Comparison of ENCODE assay signal across 8 cellular contexts in the genomic region with DNA sequence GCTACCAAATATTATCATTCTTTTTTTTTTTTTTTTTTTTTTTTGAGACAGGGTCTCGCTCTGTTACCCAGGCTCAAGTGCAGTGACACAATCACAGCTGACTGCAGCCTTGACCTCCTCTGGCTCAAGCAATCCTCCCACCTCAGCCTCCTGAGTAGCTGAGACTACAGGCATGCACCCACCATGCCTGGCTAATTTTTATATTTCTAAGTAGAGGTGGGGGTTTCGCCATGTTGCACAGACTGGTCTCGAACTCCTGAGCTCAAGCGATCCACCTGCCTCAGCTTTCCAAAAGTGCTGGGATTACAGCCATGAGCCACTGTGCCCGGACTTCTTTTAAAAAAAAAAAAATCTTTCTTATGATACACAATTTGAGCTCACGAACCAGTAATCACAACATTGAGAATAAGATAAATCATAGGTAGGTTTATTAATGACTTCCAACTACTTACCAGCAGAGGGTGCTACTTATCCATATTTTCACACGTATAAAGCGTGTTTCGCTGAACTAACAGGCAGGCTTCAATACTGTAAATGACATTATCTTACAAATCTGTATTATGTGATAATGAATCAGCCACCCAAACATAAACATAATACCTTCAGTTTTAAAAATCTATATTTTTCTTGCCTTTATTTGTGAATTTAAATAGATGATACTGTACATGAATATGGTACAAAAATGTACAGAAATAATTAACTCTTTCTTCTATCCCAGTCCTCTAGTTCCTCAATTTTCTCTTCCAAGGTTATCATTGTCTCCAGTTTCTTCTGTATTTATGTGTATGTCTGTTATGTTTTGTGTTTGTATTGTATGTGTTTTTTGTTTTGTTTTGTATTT. TPM values are rescaled to one million over a fixed set of nuclear protein-coding genes. Genes with fewer than 3 reads are reported as not detected.
DNase-seq lines count a peak whose midpoint lies in the region; ATAC-seq and TF ChIP-seq lines count a peak whose summit lies in the region.

No MANE protein-coding gene starts in this region.

- H3K4me3 ChIP-seq in hepatocyte = no peak overlapping the region
- H3K4me3 ChIP-seq in smooth muscle cell = no peak overlapping the region

- H3K9me3 ChIP-seq in hepatocyte (ENCODE audit: low read depth) = no peaks in the 10 kb centered on the region
- no peaks in the 10 kb centered on the region for H3K9me3 ChIP-seq in smooth muscle cell (replicated peaks; ENCODE audit: low read depth)

- WGBS in hepatocyte (ENCODE audit: low lambda C conversion rate, missing lambda C conversion rate) = 44% methylated on average over 9 of the region's 9 CpGs
- WGBS in smooth muscle cell (ENCODE audit: low lambda C conversion rate) = 41% methylated on average over 9 of the region's 9 CpGs

- H3K79me2 ChIP-seq in hepatocyte (no peaks in the 10 kb centered on the region), smooth muscle cell (ENCODE audit: low read depth) (no peaks in the 10 kb centered on the region)

- H3K4me2 ChIP-seq in hepatocyte (no peak overlapping the region), smooth muscle cell (no peak overlapping the region)

- ATAC-seq in HG03457 (IDR thresholded peaks at IDR 0.05; ENCODE audit: unreplicated experiment) = peak; percentile 47

- no peaks in the 10 kb centered on the region for H3K9me2 ChIP-seq in hepatocyte (replicated peaks; ENCODE audit: insufficient read depth)

- no peak overlapping the region for H3K9ac ChIP-seq in smooth muscle cell (ENCODE audit: low read depth)

- no peaks in the 10 kb centered on the region for H3F3A ChIP-seq in smooth muscle cell (ENCODE audit: low read depth)

- DNase-seq in AG08396 (ENCODE audit: low spot score) (peak; percentile 48), GM13976 (ENCODE audit: low spot score) (peak; percentile 65), NCI-H510A (lab: John Stamatoyannopoulos, UW) (peak; percentile 20), astrocyte of the hippocampus (ENCODE audit: low read depth, low spot score) (peak; percentile 71), hepatocyte (ENCODE audit: low spot score) (peak; percentile 72), smooth muscle cell (lab: John Stamatoyannopoulos, UW; ENCODE audit: unreplicated experiment) (no peak), occipital lobe (lab: John Stamatoyannopoulos, UW) (no peak)

- TF ChIP-seq CTCF in GM13976 (IDR thresholded peaks at IDR 0.05; ENCODE audit: borderline replicate concordance, control extremely low read depth, extremely low read depth, insufficient read depth, missing control alignments) = peak; percentile 43
- peak; percentile 71 for TF ChIP-seq CTCF in hepatocyte (IDR thresholded peaks at IDR 0.05; ENCODE audit: poor library complexity)
- TF ChIP-seq CTCF in smooth muscle cell (IDR thresholded peaks at IDR 0.05; ENCODE audit: borderline replicate concordance, insufficient read depth, poor library complexity, severe bottlenecking) = peak; percentile 70

- H3K4me1 ChIP-seq in hepatocyte (ENCODE audit: insufficient read depth) (no peaks in the 10 kb centered on the region), smooth muscle cell (ENCODE audit: low read depth) (no peaks in the 10 kb centered on the region)

- H4K20me1 ChIP-seq in hepatocyte (ENCODE audit: insufficient read depth, poor library complexity, severe bottlenecking) (no peaks in the 10 kb centered on the region), smooth muscle cell (ENCODE audit: low read depth) (no peaks in the 10 kb centered on the region)

- H2AFZ ChIP-seq in hepatocyte (no peak overlapping the region), smooth muscle cell (ENCODE audit: low read depth) (no peak overlapping the region)

- no peak overlapping the region for H3K27ac ChIP-seq in hepatocyte
- no peak overlapping the region for H3K27ac ChIP-seq in smooth muscle cell (ENCODE audit: low read depth)

- H3K36me3 ChIP-seq in hepatocyte (replicated peaks; ENCODE audit: insufficient read depth, low read depth) (no peaks in the 10 kb centered on the region), smooth muscle cell (ENCODE audit: low read depth) (no peaks in the 10 kb centered on the region)

- in situ Hi-C loops in GM13976 (cut with MboI; ENCODE audit: low sequenced_read_pairs, unreplicated experiment) = no loop called here

- H3K27me3 ChIP-seq in hepatocyte = peaks cover 4% of the 10 kb centered on the region
- H3K27me3 ChIP-seq in smooth muscle cell (ENCODE audit: low read depth) = peaks cover 4% of the 10 kb centered on the region

RNA-seq across cellular contexts. Expression of gene BCAT1, which starts 42.5 kb away (rescaled TPM):
- 72.8 and 87.1 TPM in 2 replicates for total RNA-seq in hepatocyte
- polyA plus RNA-seq in hepatocyte = 38.8 and 46.4 TPM in 2 replicates
- 174 and 200 TPM in 2 replicates for total RNA-seq in smooth muscle cell
- polyA plus RNA-seq in smooth muscle cell = 57.4 and 78.2 TPM in 2 replicates
- 45.2 TPM for total RNA-seq in occipital lobe

Comparison
In these comparisons a context has a peak if more than half of its experiments do, and no peak if none do; other contexts are left out.
1. DNase-seq: peak in AG08396 (single experiment), GM13976 (single experiment), NCI-H510A (single experiment), astrocyte of the hippocampus (single experiment) and hepatocyte (single experiment); none in smooth muscle cell (single experiment) and occipital lobe (single experiment).
2. Peak in every context shown above with its lines, with median percentiles within 50 percentile points of each other: CTCF ChIP-seq.